ENCODE assay signal across 19 cellular contexts in genomic region chr7:132828502-132828901, GRCh38.
DNase-seq lines count a peak whose midpoint lies in the region; ATAC-seq, FAIRE-seq and TF ChIP-seq lines count a peak whose summit lies in the region.
"Had no signal": no experiment of that assay in that cellular context is flagged by ENCODE, and none has a peak within 500 bp of the region (broad histone marks: within the 10 kb centered on the region; RNA-seq: fewer than 3 reads in every experiment).

No MANE protein-coding gene starts in this region.

- H3K27me3 ChIP-seq in GM06990 (replicated peaks; ENCODE audit: control insufficient read depth, insufficient read depth, low read length), result no peaks in the 10 kb centered on the region
- H3K27me3 ChIP-seq in pancreas, result no peaks in the 10 kb centered on the region
- H3K27me3 ChIP-seq in tibial artery, result no peaks in the 10 kb centered on the region

- H3K4me3 ChIP-seq in GM06990 (replicated peaks; ENCODE audit: low read depth, low read length) (no peak overlapping the region), pancreas (no peak overlapping the region), tibial artery (no peak overlapping the region)

- in situ Hi-C loops in GM13977 (cut with MboI; ENCODE audit: low pct_unique_long_range_greater_than_20kb, low sequenced_read_pairs, unreplicated experiment), result no loop called here

- H3K4me1 ChIP-seq in pancreas, result peaks cover 0 to 11% (median 4%) of the 10 kb centered on the region in 3 donors
- H3K4me1 ChIP-seq in tibial artery, result no peaks in the 10 kb centered on the region

- DNase-seq in GM06990 (ENCODE audit: extremely low read depth, insufficient read length) (peak; percentile 18), H54 (ENCODE audit: insufficient read length, low spot score) (no peak), astrocyte of the hippocampus (ENCODE audit: low read depth, low spot score) (peak; percentile 7), pancreas (no peak), GM13977 (ENCODE audit: low spot score) (no peak), T-helper 9 cell (no peak), tibial artery (no peak)
- DNase-seq: Caco-2; CD4-positive, alpha-beta T cell; EL; KG1; MV-4-11; NCI-H1694 treated with DMSO at 0.1 percent for 48 hours; NCI-H748 treated with DMSO at 0.1 percent for 48 hours; RPMI8226; SIG-M5 had no signal

- H3K36me3 ChIP-seq in GM06990 (ENCODE audit: control insufficient read depth, insufficient read depth, low read length) (no peaks in the 10 kb centered on the region), pancreas (no peaks in the 10 kb centered on the region), tibial artery (no peaks in the 10 kb centered on the region)

- no peak for TF ChIP-seq POLR2A in H54 (IDR thresholded peaks at IDR 0.05; ENCODE audit: low read depth, low read length)

- FAIRE-seq in H54 (lab: Jason Lieb, UNC), result peak; percentile 6
- no peak for FAIRE-seq in pancreas (lab: Jason Lieb, UNC)
- FAIRE-seq: A204.1, H1 had no signal

- peak; percentile 56 for ATAC-seq in HG03558 (IDR thresholded peaks at IDR 0.05; ENCODE audit: extremely low read depth, unreplicated experiment)
- no peak for ATAC-seq in pancreas

- H3K27ac ChIP-seq in pancreas, result no peak overlapping the region
- no peak overlapping the region for H3K27ac ChIP-seq in tibial artery

- TF ChIP-seq CTCF in GM06990 (IDR thresholded peaks at IDR 0.05; ENCODE audit: insufficient read depth, low read length, poor library complexity, severe bottlenecking), result no peak
- TF ChIP-seq CTCF in pancreas (IDR thresholded peaks at IDR 0.05), result no peak
- TF ChIP-seq CTCF in GM13977 (IDR thresholded peaks at IDR 0.05; ENCODE audit: extremely low read depth, insufficient read depth, missing control alignments), result no peak
- no peak for TF ChIP-seq CTCF in tibial artery (IDR thresholded peaks at IDR 0.05)

- H3K9me3 ChIP-seq in pancreas (no peaks in the 10 kb centered on the region), tibial artery (no peaks in the 10 kb centered on the region)
- H3K9me3 ChIP-seq: Caco-2 had no signal

- intact Hi-C loops in pancreas (cut with DNase I) (no loop called here), tibial artery (cut with DNase I; ENCODE audit: low total_unique reads) (no loop called here)

Comparison
In these comparisons a context has a peak if more than half of its experiments do, and no peak if none do; other contexts are left out.
1. DNase-seq: peak in GM06990 (single experiment) and astrocyte of the hippocampus (single experiment); none in H54 (single experiment), pancreas (0 of 6), GM13977 (single experiment), T-helper 9 cell (single experiment) and tibial artery (0 of 2).